22 cellular contexts compared by ENCODE assay signal in genomic region chr4:22462693-22463092, GRCh38. TPM values are rescaled to one million over a fixed set of nuclear protein-coding genes. Genes with fewer than 3 reads are reported as not detected.
DNase-seq lines count a peak whose midpoint lies in the region; ATAC-seq and TF ChIP-seq lines count a peak whose summit lies in the region.
"Had no signal": no experiment of that assay in that cellular context is flagged by ENCODE, and none has a peak within 500 bp of the region (broad histone marks: within the 10 kb centered on the region; RNA-seq: fewer than 3 reads in every experiment).

No MANE protein-coding gene starts in this region.

- H3K79me2 ChIP-seq in GM23338 (replicated peaks; ENCODE audit: insufficient read depth) = peaks cover 71% of the 10 kb centered on the region

- H3K4me3 Mint-ChIP-seq in Caco-2 (ENCODE audit: unreplicated experiment) (no peak overlapping the region), GM23338 (no peak overlapping the region)
- H3K4me3 Mint-ChIP-seq: mesothelial cell of epicardium; naive thymus-derived CD4-positive, alpha-beta T cell; T-helper 17 cell had no signal

- H3K27me3 ChIP-seq in Caco-2 (replicated peaks; ENCODE audit: control insufficient read depth, insufficient read depth, low read length) = no peaks in the 10 kb centered on the region
- H3K27me3 ChIP-seq in GM23338 (ENCODE audit: insufficient read depth) = no peaks in the 10 kb centered on the region
- no peaks in the 10 kb centered on the region for H3K27me3 ChIP-seq in foreskin keratinocyte
- H3K27me3 ChIP-seq: gastroesophageal sphincter, transverse colon had no signal

- H3K4me3 ChIP-seq in Caco-2 (ENCODE audit: low read depth, low read length) = no peak overlapping the region
- H3K4me3 ChIP-seq in GM23338 = no peak overlapping the region
- H3K4me3 ChIP-seq: gastroesophageal sphincter, transverse colon had no signal

- peak; percentile 78 for ATAC-seq in GM23338
- ATAC-seq in foreskin keratinocyte = no peak
- no peak for ATAC-seq in GM19351 (IDR thresholded peaks at IDR 0.05; ENCODE audit: unreplicated experiment)
- ATAC-seq: gastroesophageal sphincter; naive thymus-derived CD4-positive, alpha-beta T cell; T-helper 17 cell had no signal

- H3K4me1 Mint-ChIP-seq in Caco-2 (ENCODE audit: low read depth, unreplicated experiment) = peaks cover 39% of the 10 kb centered on the region
- peaks cover 41% of the 10 kb centered on the region for H3K4me1 Mint-ChIP-seq in GM23338
- H3K4me1 Mint-ChIP-seq: T-helper 17 cell had no signal

- no peak overlapping the region for H3K27ac Mint-ChIP-seq in Caco-2 (ENCODE audit: unreplicated experiment)
- peak overlapping the region; percentile 84; the same call in 1 of the 2 replicates for H3K27ac Mint-ChIP-seq in GM23338
- H3K27ac Mint-ChIP-seq: mesothelial cell of epicardium, T-helper 17 cell had no signal

- no peaks in the 10 kb centered on the region for H3F3A ChIP-seq in GM23338 (replicated peaks; ENCODE audit: low read depth)

- peaks cover 18% of the 10 kb centered on the region for H4K20me1 ChIP-seq in GM23338 (replicated peaks; ENCODE audit: insufficient read depth)

- POLR2A ChIA-PET in Caco-2 (lab: Charles Lee) = no interaction called here

- no peak overlapping the region for H3K4me2 ChIP-seq in GM23338
- H3K4me2 ChIP-seq: KMS-11, SK-N-SH had no signal

- peak; percentile 11 to 34 for DNase-seq in Caco-2
- DNase-seq in GM23338 (ENCODE audit: low spot score) = peak; percentile 15
- DNase-seq in OCI-M1 (lab: John Stamatoyannopoulos, UW) = peak; percentile 28
- DNase-seq in foreskin keratinocyte = no peak
- DNase-seq in SIG-M5 (lab: John Stamatoyannopoulos, UW) = no peak
- DNase-seq in kidney glomerular epithelial cell (lab: John Stamatoyannopoulos, UW) = no peak
- DNase-seq: ACHN; activated effector memory CD4-positive, alpha-beta T cell treated with Interleukin-2 at 50 U/mL for 16 hours; dermis blood vessel endothelial cell; hypothalamus; naive thymus-derived CD4-positive, alpha-beta T cell; NCI-H1436 treated with DMSO at 0.1 percent for 48 hours; NCI-H2107; NCI-H446 treated with DMSO at 0.1 percent for 48 hours; SK-N-SH; T-helper 17 cell; transverse colon had no signal

- H3K9me2 ChIP-seq in GM23338 (ENCODE audit: insufficient read depth) = no peaks in the 10 kb centered on the region
- H3K9me2 ChIP-seq: SK-N-SH had no signal

- 0 out of 2 replicates have a peak overlapping the region, but pooled peaks have one; percentile 50 for H3K27ac ChIP-seq in GM23338 (ENCODE audit: low read depth)
- H3K27ac ChIP-seq in foreskin keratinocyte = no peak overlapping the region
- H3K27ac ChIP-seq: gastroesophageal sphincter, KMS-11, RWPE1, transverse colon had no signal

- no peak overlapping the region for H2AFZ ChIP-seq in GM23338

- H3K9me3 ChIP-seq in Caco-2 = no peaks in the 10 kb centered on the region
- H3K9me3 ChIP-seq: gastroesophageal sphincter, SK-N-SH, transverse colon had no signal

- peaks cover 39% of the 10 kb centered on the region for H3K4me1 ChIP-seq in Caco-2
- H3K4me1 ChIP-seq in GM23338 (ENCODE audit: insufficient read depth) = peaks cover 30% of the 10 kb centered on the region
- no peaks in the 10 kb centered on the region for H3K4me1 ChIP-seq in foreskin keratinocyte
- H3K4me1 ChIP-seq: gastroesophageal sphincter, transverse colon had no signal

- H3K9me3 Mint-ChIP-seq in Caco-2 (ENCODE audit: unreplicated experiment) = no peaks in the 10 kb centered on the region
- H3K9me3 Mint-ChIP-seq in GM23338 = no peaks in the 10 kb centered on the region

- TF ChIP-seq CTCF in Caco-2 (IDR thresholded peaks at IDR 0.05; ENCODE audit: insufficient read depth in 1 of 2, low read depth in 1 of 2, low read length in 1 of 2, severe bottlenecking in 1 of 2, unreplicated experiment in 1 of 2) = no peak
- TF ChIP-seq CTCF in GM23338 (conservative IDR thresholded peaks at IDR 0.05; ENCODE audit: low read depth in 2 of 2) = peak in 1 of 2 experiments; percentile 41; a peak in 2 of 4 replicates
- TF ChIP-seq CTCF in foreskin keratinocyte (conservative IDR thresholded peaks at IDR 0.05) = peak; percentile 12

- H3K36me3 Mint-ChIP-seq in Caco-2 (ENCODE audit: insufficient read depth, unreplicated experiment) (peaks cover 6% of the 10 kb centered on the region), GM23338 (ENCODE audit: low read depth) (peaks cover 20% of the 10 kb centered on the region)

- intact Hi-C loops in Caco-2 (cut with micrococcal nuclease; ENCODE audit: unreplicated experiment) = loop anchor here (2.0 kb wide), 1 partner anchor 48 kb away; no protein-coding TSS in a partner anchor

- H3K36me3 ChIP-seq in Caco-2 (ENCODE audit: control insufficient read depth, insufficient read depth, low read length) (peaks cover 1% of the 10 kb centered on the region), GM23338 (ENCODE audit: insufficient read depth) (no peaks in the 10 kb centered on the region; the same call in 1 of the 2 replicates)
- H3K36me3 ChIP-seq: transverse colon had no signal

- CTCF ChIA-PET in Caco-2 (lab: Charles Lee) = interaction anchor here (1.1 kb wide), 1 partner anchor 9 kb away, joined by 3 read pairs; no protein-coding TSS in a partner anchor

- no TSS peak for BruUV-seq in Caco-2 (replicated peaks; lab: Mats Ljungman, UMichigan)

- H3K27me3 Mint-ChIP-seq in Caco-2 (ENCODE audit: insufficient read depth, unreplicated experiment) (no peaks in the 10 kb centered on the region), GM23338 (ENCODE audit: insufficient read depth, low read depth, poor library complexity) (peaks cover 5% of the 10 kb centered on the region)
- H3K27me3 Mint-ChIP-seq: naive thymus-derived CD4-positive, alpha-beta T cell; T-helper 17 cell had no signal

TF ChIP-seq in GM23338, 12 proteins besides CTCF, POLR2A, EP300 and RAD21:
- TF ChIP-seq EZH2 (IDR thresholded peaks at IDR 0.05; ENCODE audit: low read depth, unreplicated experiment) (no peak), ZNF331 (CRISPR knock-in tag; IDR thresholded peaks at IDR 0.05; ENCODE audit: low read depth) (peak; percentile 60; the same call in 1 of the 2 replicates)

RNA-seq across cellular contexts. Expression of gene ADGRA3, which starts 53.2 kb away (rescaled TPM):
- total RNA-seq in Caco-2 (2022) (35.0 and 39.9 TPM in 2 replicates), foreskin keratinocyte (47.6 and 47.7 TPM in 2 replicates)
- total RNA-seq in GM23338 (2014; rRNA removed; shearing (Covaris generic)) = 73.9 and 75.3 TPM in 2 replicates
- polyA plus RNA-seq in GM23338 (2016; fragmentation: Nextera tagmentation; extraction: Ambion mirVana) (14.1 and 16.2 TPM in 2 replicates), foreskin keratinocyte (13.5 and 17.0 TPM in 2 replicates)

Comparison
In these comparisons a context has a peak if more than half of its experiments do, and no peak if none do; other contexts are left out.
1. DNase-seq: peak in Caco-2 (2 of 2), GM23338 (single experiment) and OCI-M1 (single experiment); none in foreskin keratinocyte (0 of 2), SIG-M5 (single experiment) and kidney glomerular epithelial cell (single experiment).